Comparison of ENCODE assay signal across 1 cellular context in genomic region chr7:50330701-50331100, GRCh38.
TF ChIP-seq lines count a peak whose summit lies in the region.

No MANE protein-coding gene starts in this region.

TF ChIP-seq in GM23338, 12 proteins besides CTCF, POLR2A, EP300 and RAD21:
- no peak for TF ChIP-seq REST (IDR thresholded peaks at IDR 0.05; ENCODE audit: unreplicated experiment)
TF ChIP-seq in GM23338: peak in this region for 0.
